ENCODE assay signal across 15 cellular contexts in genomic region chr15:58396181-58396580, GRCh38. TPM values are rescaled to one million over a fixed set of nuclear protein-coding genes. Genes with fewer than 3 reads are reported as not detected.
DNase-seq lines count a peak whose midpoint lies in the region; ATAC-seq, FAIRE-seq and TF ChIP-seq lines count a peak whose summit lies in the region.
"Had no signal": no experiment of that assay in that cellular context is flagged by ENCODE, and none has a peak within 500 bp of the region (broad histone marks: within the 10 kb centered on the region; RNA-seq: fewer than 3 reads in every experiment).

No MANE protein-coding gene starts in this region.

- no peak for TF ChIP-seq POLR2A in Peyer's patch (IDR thresholded peaks at IDR 0.05)

- TF ChIP-seq CTCF in AG09309 (IDR thresholded peaks at IDR 0.05; ENCODE audit: control insufficient read depth, insufficient read depth, low read depth, low read length, missing control alignments) (no peak), mammary epithelial cell (conservative IDR thresholded peaks at IDR 0.05 in 1 of 2, IDR thresholded peaks at IDR 0.05 in 1 of 2; ENCODE audit: extremely low read depth in 1 of 2, insufficient read depth in 1 of 2, low read depth in 1 of 2, low read length in 2 of 2) (no peak), keratinocyte (optimal IDR thresholded peaks at IDR 0.05 in 1 of 3, IDR thresholded peaks at IDR 0.05 in 1 of 3, conservative IDR thresholded peaks at IDR 0.05 in 1 of 3; ENCODE audit: extremely low read depth in 1 of 3, insufficient read depth in 2 of 3, low read length in 3 of 3) (no peak), Peyer's patch (IDR thresholded peaks at IDR 0.05) (no peak)

- intact Hi-C loops in mammary epithelial cell (cut with micrococcal nuclease): loop anchor here (5.0 kb wide), 1 partner anchor 109 kb away; no protein-coding TSS in a partner anchor

- in situ Hi-C loops in mammary epithelial cell (cut with MboI; ENCODE audit: low sequenced_read_pairs in 2 of 2): no loop called here

- peak overlapping the region; percentile 14 for H2AFZ ChIP-seq in mammary epithelial cell (ENCODE audit: low read depth, low read length)
- H2AFZ ChIP-seq in keratinocyte (ENCODE audit: control insufficient read depth, low read length): no peak overlapping the region

- BruUV-seq in mammary epithelial cell (replicated peaks; lab: Mats Ljungman, UMichigan): no TSS peak

- peak; percentile 97 for DNase-seq in AG09309 (ENCODE audit: low read depth)
- DNase-seq in MG63: peak; percentile 83
- peak; percentile 92 for DNase-seq in mammary epithelial cell
- peak; percentile 68 for DNase-seq in keratinocyte (ENCODE audit: low read depth, low spot score)
- DNase-seq in frontal cortex (ENCODE audit: low spot score in 2 of 2): no peak
- no peak for DNase-seq in NK-92 (lab: John Stamatoyannopoulos, UW; ENCODE audit: unreplicated experiment)
- no peak for DNase-seq in Peyer's patch
- DNase-seq: CD4-positive, alpha-beta T cell; left ventricle myocardium superior; NCI-H1694; stimulated activated CD4-positive, alpha-beta T cell treated with anti-CD3 and anti-CD28 coated beads, Interleukin-4, amount 100 ng/mL, for 4 hours; T-helper 9 cell had no signal

- H3K36me3 ChIP-seq in MG63 (no peaks in the 10 kb centered on the region), mammary epithelial cell (ENCODE audit: insufficient read depth, low read length) (no peaks in the 10 kb centered on the region), keratinocyte (ENCODE audit: control insufficient read depth in 2 of 2, extremely low read depth in 1 of 2, insufficient read depth in 2 of 2, low read length in 2 of 2) (no peaks in the 10 kb centered on the region), Peyer's patch (no peaks in the 10 kb centered on the region)
- H3K36me3 ChIP-seq: gastroesophageal sphincter had no signal

- H3K27me3 ChIP-seq in MG63: no peaks in the 10 kb centered on the region
- no peaks in the 10 kb centered on the region for H3K27me3 ChIP-seq in mammary epithelial cell (ENCODE audit: insufficient read depth, low read length)
- no peaks in the 10 kb centered on the region for H3K27me3 ChIP-seq in keratinocyte (ENCODE audit: control insufficient read depth, extremely low read depth, insufficient read depth, low read length)
- H3K27me3 ChIP-seq in Peyer's patch: no peaks in the 10 kb centered on the region

- H3K27ac ChIP-seq in mammary epithelial cell (ENCODE audit: insufficient read depth, low read depth, low read length) (no peak overlapping the region), keratinocyte (ENCODE audit: control insufficient read depth, insufficient read depth, low read length) (peak overlapping the region; percentile 54), Peyer's patch (no peak overlapping the region)
- H3K27ac ChIP-seq: gastroesophageal sphincter had no signal

- no peaks in the 10 kb centered on the region for H4K20me1 ChIP-seq in mammary epithelial cell (ENCODE audit: insufficient read depth, low read length)
- no peaks in the 10 kb centered on the region for H4K20me1 ChIP-seq in keratinocyte (ENCODE audit: control insufficient read depth, extremely low read depth, insufficient read depth, low read length)

- H3K4me3 ChIP-seq in AG09309 (ENCODE audit: control insufficient read depth, low read depth, low read length): no peak overlapping the region
- H3K4me3 ChIP-seq in MG63: no peak overlapping the region
- H3K4me3 ChIP-seq in mammary epithelial cell (replicated peaks in 1 of 3; ENCODE audit: insufficient read depth in 1 of 3, low read depth in 2 of 3, low read length in 3 of 3): no peak overlapping the region
- H3K4me3 ChIP-seq in keratinocyte (ENCODE audit: control insufficient read depth in 2 of 3, extremely low read depth in 1 of 3, insufficient read depth in 2 of 3, low read depth in 1 of 3, low read length in 3 of 3): no peak overlapping the region
- H3K4me3 ChIP-seq in Peyer's patch: no peak overlapping the region
- H3K4me3 ChIP-seq: gastroesophageal sphincter had no signal

- H3K9ac ChIP-seq in mammary epithelial cell (ENCODE audit: insufficient read depth, low read length) (no peak overlapping the region), keratinocyte (ENCODE audit: control insufficient read depth, extremely low read depth, insufficient read depth, low read length) (no peak overlapping the region)

- no peaks in the 10 kb centered on the region for H3K9me1 ChIP-seq in keratinocyte (ENCODE audit: control insufficient read depth, extremely low read depth, insufficient read depth, low read length)

- H3K4me1 ChIP-seq in mammary epithelial cell (ENCODE audit: insufficient read depth, low read length) (peaks cover 28% of the 10 kb centered on the region), keratinocyte (ENCODE audit: control insufficient read depth, extremely low read depth, insufficient read depth, low read length) (peaks cover 15% of the 10 kb centered on the region), Peyer's patch (no peaks in the 10 kb centered on the region)
- H3K4me1 ChIP-seq: gastroesophageal sphincter had no signal

- H3K4me2 ChIP-seq in mammary epithelial cell (ENCODE audit: insufficient read depth, low read depth, low read length): peak overlapping the region; percentile 47
- peak overlapping the region; percentile 66 for H3K4me2 ChIP-seq in keratinocyte (ENCODE audit: control insufficient read depth, extremely low read depth, insufficient read depth, low read depth, low read length)

- dilution Hi-C loops in mammary epithelial cell (cut with HindIII; ENCODE audit: low sequenced_read_pairs) (no loop called here), keratinocyte (cut with MboI; ENCODE audit: extremely low pct_ligation_motif_present, low sequenced_read_pairs) (no loop called here)

- WGBS in mammary epithelial cell (ENCODE audit: low coverage, missing lambda C conversion rate): 26% methylated on average over 3 of the region's 3 CpGs

- H3K9me3 ChIP-seq in MG63: no peaks in the 10 kb centered on the region
- no peaks in the 10 kb centered on the region for H3K9me3 ChIP-seq in mammary epithelial cell (replicated peaks; ENCODE audit: insufficient read depth, low read length)
- H3K9me3 ChIP-seq in keratinocyte (ENCODE audit: control insufficient read depth, low read depth, low read length): no peaks in the 10 kb centered on the region
- H3K9me3 ChIP-seq in Peyer's patch: no peaks in the 10 kb centered on the region
- H3K9me3 ChIP-seq: gastroesophageal sphincter had no signal

- CTCF ChIA-PET in mammary epithelial cell (lab: Charles Lee; ENCODE audit: low non-redundant PET): no interaction called here

- peak; percentile 65 for FAIRE-seq in keratinocyte (lab: Jason Lieb, UNC)
- no peak for FAIRE-seq in frontal cortex (lab: Jason Lieb, UNC)

- no peaks in the 10 kb centered on the region for H3K79me2 ChIP-seq in mammary epithelial cell (ENCODE audit: insufficient read depth, low read length)
- H3K79me2 ChIP-seq in keratinocyte (ENCODE audit: control insufficient read depth, insufficient read depth, low read length): no peaks in the 10 kb centered on the region

- no peak for ATAC-seq in HG03039 (IDR thresholded peaks at IDR 0.05; ENCODE audit: unreplicated experiment)
- ATAC-seq: gastroesophageal sphincter, left ventricle myocardium superior had no signal

RNA-seq across cellular contexts. Expression of gene LIPC, which starts 35.6 kb away (rescaled TPM):
- total RNA-seq in MG63 (2014; rRNA removed; shearing (Covaris generic); ENCODE audit: low replicate concordance): 0.16 TPM in 1 of 2 replicates, not detected in the other
- not detected for total RNA-seq in mammary epithelial cell
- not detected for polyA plus RNA-seq in mammary epithelial cell
- not detected for polyA minus RNA-seq in mammary epithelial cell
- not detected in 3 replicates for polyA plus RNA-seq in keratinocyte
- polyA plus RNA-seq in keratinocyte (2011; ENCODE audit: low read depth): not detected
- polyA plus RNA-seq in keratinocyte (2011; cell fraction: cytosol; rRNA removed): not detected in 2 replicates
- not detected in 2 replicates for polyA plus RNA-seq in keratinocyte (2011; cell fraction: nucleus; rRNA removed)
- polyA plus RNA-seq in keratinocyte (2012; ENCODE audit: low replicate concordance): not detected in 2 replicates
- polyA minus RNA-seq in keratinocyte: not detected in 3 replicates
- not detected for polyA minus RNA-seq in keratinocyte (2011; cell fraction: cytosol; rRNA and poly(A)+ RNA removed)
- not detected in 2 replicates for polyA minus RNA-seq in keratinocyte (2011; cell fraction: nucleus; rRNA and poly(A)+ RNA removed)
- total RNA-seq in frontal cortex: not detected
- total RNA-seq in Peyer's patch: 1 to 10 TPM in 2 of 4 donors, under 1 TPM in 1, not detected in 1; 0.40 to 8.9 (median 1.0) TPM
- total RNA-seq: osteocyte had no signal

Comparison
In these comparisons a context has a peak if more than half of its experiments do, and no peak if none do; other contexts are left out.
1. DNase-seq: peak in AG09309 (single experiment), MG63 (single experiment), mammary epithelial cell (single experiment) and keratinocyte (single experiment); none in frontal cortex (0 of 2), NK-92 (single experiment) and Peyer's patch (0 of 3).